In the genomic region with DNA sequence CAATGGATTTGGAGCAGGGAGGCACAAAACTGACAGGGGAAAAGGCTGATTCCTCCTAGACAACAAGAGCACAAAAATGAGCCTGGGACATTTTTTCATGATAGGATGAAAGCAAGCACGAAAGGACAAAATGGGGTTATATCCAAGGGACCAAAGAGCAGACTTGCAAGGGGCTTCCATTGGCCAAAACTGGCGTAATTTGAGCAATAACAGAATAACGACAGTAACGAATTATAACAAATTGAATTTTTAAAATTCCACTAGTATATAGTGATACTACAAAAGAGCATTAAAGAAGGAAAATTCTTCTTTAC, we compare ENCODE assay signal across 12 cellular contexts. TPM values are rescaled to one million over a fixed set of nuclear protein-coding genes. Genes with fewer than 3 reads are reported as not detected.
"Had no signal": no experiment of that assay in that cellular context is flagged by ENCODE, and none has a peak within 500 bp of the region (broad histone marks: within the 10 kb centered on the region; RNA-seq: fewer than 3 reads in every experiment).

No MANE protein-coding gene starts in this region.

- H3K9me3 ChIP-seq: colonic mucosa, gastrocnemius medialis, thyroid gland had no signal

- FAIRE-seq: kidney had no signal

- H3K4me3 Mint-ChIP-seq: activated B cell treated with CpG ODN at 0.5 μM for 24 hours; activated CD4-positive, alpha-beta T cell treated with anti-CD3 and anti-CD28 coated beads, Interleukin-2, amount 10 ng/mL, durations not matched to agents 24 days and 14 days; activated naive CD4-positive, alpha-beta T cell treated with anti-CD3 and anti-CD28 coated beads, Interleukin-2, amount 10 ng/mL, durations not matched to agents 7 days and 5 days; neural crest cell; T-helper 1 cell treated with Interleukin-12 subunit alpha and Interleukin-12 subunit beta and Interleukin-4 antibody, amounts not matched to agents 30 μg/mL and 1 μg/mL, for 36 hours had no signal

- H3K4me3 ChIP-seq: colonic mucosa, gastrocnemius medialis, skin epidermis, thyroid gland had no signal

- H3K27ac Mint-ChIP-seq: activated B cell treated with CpG ODN at 0.5 μM for 24 hours; activated CD4-positive, alpha-beta T cell treated with anti-CD3 and anti-CD28 coated beads, Interleukin-2, amount 10 ng/mL, durations not matched to agents 24 days and 14 days; activated naive CD4-positive, alpha-beta T cell treated with anti-CD3 and anti-CD28 coated beads, Interleukin-2, amount 10 ng/mL, durations not matched to agents 7 days and 5 days; activated T-helper 2 cell treated with anti-CD3 and anti-CD28 coated beads, Interferon-gamma antibody, Interleukin-2, Interleukin-4, amounts not matched to agents 10 μg/mL and 5 μg/mL and 100 μg/mL, durations not matched to agents 14 hours and 24 hours and 36 hours; T-helper 1 cell treated with Interleukin-12 subunit alpha and Interleukin-12 subunit beta and Interleukin-4 antibody, amounts not matched to agents 30 μg/mL and 1 μg/mL, for 36 hours had no signal

- H3K36me3 Mint-ChIP-seq: activated naive CD4-positive, alpha-beta T cell treated with anti-CD3 and anti-CD28 coated beads, Interleukin-2, amount 10 ng/mL, durations not matched to agents 7 days and 5 days had no signal

- H3K9me3 Mint-ChIP-seq: activated B cell treated with CpG ODN at 0.5 μM for 24 hours; activated CD4-positive, alpha-beta T cell treated with anti-CD3 and anti-CD28 coated beads, Interleukin-2, amount 10 ng/mL, durations not matched to agents 24 days and 14 days; activated naive CD4-positive, alpha-beta T cell treated with anti-CD3 and anti-CD28 coated beads, Interleukin-2, amount 10 ng/mL, durations not matched to agents 7 days and 5 days; activated T-helper 2 cell treated with anti-CD3 and anti-CD28 coated beads, Interferon-gamma antibody, Interleukin-2, Interleukin-4, amounts not matched to agents 10 μg/mL and 5 μg/mL and 100 μg/mL, durations not matched to agents 14 hours and 24 hours and 36 hours; T-helper 1 cell treated with Interleukin-12 subunit alpha and Interleukin-12 subunit beta and Interleukin-4 antibody, amounts not matched to agents 30 μg/mL and 1 μg/mL, for 36 hours had no signal

- H3K4me1 Mint-ChIP-seq: activated B cell treated with CpG ODN at 0.5 μM for 24 hours had no signal

- H3K27ac ChIP-seq: colonic mucosa, gastrocnemius medialis, skin epidermis, thyroid gland had no signal

- H3K4me1 ChIP-seq: colonic mucosa, gastrocnemius medialis, thyroid gland had no signal

- H3K36me3 ChIP-seq: colonic mucosa, gastrocnemius medialis, thyroid gland had no signal

- H3K27me3 ChIP-seq: colonic mucosa, gastrocnemius medialis, thyroid gland had no signal

- DNase-seq: activated B cell treated with CpG ODN at 0.5 μM for 24 hours; effector CD8-positive, alpha-beta T cell; gastrocnemius medialis had no signal

RNA-seq across cellular contexts. Expression of gene SPP1, which starts 10.3 kb away (rescaled TPM):
- total RNA-seq: activated B cell treated with CpG ODN at 0.5 μM for 24 hours had no signal
